Comparison of ENCODE assay signal across 19 cellular contexts in genomic region chr6:117546674-117547073, GRCh38. TPM values are rescaled to one million over a fixed set of nuclear protein-coding genes. Genes with fewer than 3 reads are reported as not detected.
DNase-seq lines count a peak whose midpoint lies in the region; ATAC-seq and TF ChIP-seq lines count a peak whose summit lies in the region.
"Had no signal": no experiment of that assay in that cellular context is flagged by ENCODE, and none has a peak within 500 bp of the region (broad histone marks: within the 10 kb centered on the region; RNA-seq: fewer than 3 reads in every experiment).

No MANE protein-coding gene starts in this region.

- no peaks in the 10 kb centered on the region for H3K9me3 Mint-ChIP-seq in activated naive CD4-positive, alpha-beta T cell treated with anti-CD3 and anti-CD28 coated beads, Interleukin-2, amount 50 U/mL, for 24 hours
- no peaks in the 10 kb centered on the region for H3K9me3 Mint-ChIP-seq in activated naive CD4-positive, alpha-beta T cell treated with anti-CD3 and anti-CD28 coated beads for 36 hours
- no peaks in the 10 kb centered on the region for H3K9me3 Mint-ChIP-seq in endodermal cell
- no peaks in the 10 kb centered on the region for H3K9me3 Mint-ChIP-seq in type B pancreatic cell
- H3K9me3 Mint-ChIP-seq: activated T-cell treated with anti-CD3 and anti-CD28 coated beads, Interleukin-2, amount 50 U/mL, for 4 hours had no signal

- no peaks in the 10 kb centered on the region for H3K36me3 Mint-ChIP-seq in activated naive CD4-positive, alpha-beta T cell treated with anti-CD3 and anti-CD28 coated beads, Interleukin-2, amount 50 U/mL, for 24 hours
- peaks cover 2% of the 10 kb centered on the region for H3K36me3 Mint-ChIP-seq in activated naive CD4-positive, alpha-beta T cell treated with anti-CD3 and anti-CD28 coated beads for 36 hours (ENCODE audit: low read depth)
- H3K36me3 Mint-ChIP-seq in endodermal cell (ENCODE audit: low read depth) (peaks cover 17% of the 10 kb centered on the region), type B pancreatic cell (peaks cover 9% of the 10 kb centered on the region)

- peaks cover 43% of the 10 kb centered on the region for H3K4me1 Mint-ChIP-seq in activated naive CD4-positive, alpha-beta T cell treated with anti-CD3 and anti-CD28 coated beads, Interleukin-2, amount 50 U/mL, for 24 hours
- H3K4me1 Mint-ChIP-seq in activated naive CD4-positive, alpha-beta T cell treated with anti-CD3 and anti-CD28 coated beads for 36 hours (ENCODE audit: low read depth) = peaks cover 37% of the 10 kb centered on the region
- peaks cover 29% of the 10 kb centered on the region for H3K4me1 Mint-ChIP-seq in endodermal cell
- peaks cover 15% of the 10 kb centered on the region for H3K4me1 Mint-ChIP-seq in type B pancreatic cell (ENCODE audit: unreplicated experiment)

- no peaks in the 10 kb centered on the region for H3K4me1 ChIP-seq in endodermal cell (ENCODE audit: control insufficient read depth, insufficient read depth, low read length)
- peaks cover 6 to 11% of the 10 kb centered on the region in 2 donors for H3K4me1 ChIP-seq in left lung
- H3K4me1 ChIP-seq in A673 (ENCODE audit: insufficient read depth, low read length, poor library complexity, severe bottlenecking) = no peaks in the 10 kb centered on the region

- CTCF ChIA-PET in activated naive CD4-positive, alpha-beta T cell treated with anti-CD3 and anti-CD28 coated beads for 36 hours (lab: Charles Lee) = interaction anchor here (1.4 to 1.9 kb wide), 2 partner anchors 16 to 58 kb away, joined by 4 to 6 read pairs; no protein-coding TSS in a partner anchor
- CTCF ChIA-PET in A673 (lab: Charles Lee) = no interaction called here

- H3K4me3 ChIP-seq in endodermal cell (ENCODE audit: low read length) (no peak overlapping the region), left lung (no peak overlapping the region), A673 (ENCODE audit: low read depth, low read length, poor library complexity, severe bottlenecking) (no peak overlapping the region)
- H3K4me3 ChIP-seq: esophagus squamous epithelium, HAP-1, smooth muscle cell had no signal

- no peak for TF ChIP-seq CTCF in endodermal cell (conservative IDR thresholded peaks at IDR 0.05)
- TF ChIP-seq CTCF in type B pancreatic cell (conservative IDR thresholded peaks at IDR 0.05) = no peak
- no peak for TF ChIP-seq CTCF in left lung (IDR thresholded peaks at IDR 0.05)
- TF ChIP-seq CTCF in A673 (conservative IDR thresholded peaks at IDR 0.05; ENCODE audit: low read depth, low read length) = no peak

- intact Hi-C loops in activated naive CD4-positive, alpha-beta T cell treated with anti-CD3 and anti-CD28 coated beads for 36 hours (cut with micrococcal nuclease) = loop anchor here (10.0 kb wide), 1 partner anchor 1292 kb away; the partner anchor contains the start of gene TSPYL4
- intact Hi-C loops in left lung (cut with DNase I) (no loop called here), A673 (cut with micrococcal nuclease; ENCODE audit: unreplicated experiment) (no loop called here)

- 92 to 96% methylated on average over 3 to 5 of the region's 5 CpGs for WGBS in endodermal cell (ENCODE audit: insufficient coverage in 1 of 2, insufficient read length in 1 of 2), 2 experiments

- H3K27ac Mint-ChIP-seq in activated naive CD4-positive, alpha-beta T cell treated with anti-CD3 and anti-CD28 coated beads, Interleukin-2, amount 50 U/mL, for 24 hours = peak overlapping the region; percentile 1
- no peak overlapping the region for H3K27ac Mint-ChIP-seq in activated naive CD4-positive, alpha-beta T cell treated with anti-CD3 and anti-CD28 coated beads for 36 hours
- H3K27ac Mint-ChIP-seq in endodermal cell = peak overlapping the region; percentile 1
- peak overlapping the region; percentile 63 for H3K27ac Mint-ChIP-seq in type B pancreatic cell

- H3K9me3 ChIP-seq in endodermal cell (ENCODE audit: control insufficient read depth, low read length) (no peaks in the 10 kb centered on the region), left lung (no peaks in the 10 kb centered on the region), A673 (ENCODE audit: low read depth, low read length, poor library complexity, severe bottlenecking) (no peaks in the 10 kb centered on the region)
- H3K9me3 ChIP-seq: esophagus squamous epithelium, HAP-1 had no signal

- no peak overlapping the region for H3K9ac ChIP-seq in endodermal cell (ENCODE audit: extremely low read depth, low read length, poor library complexity, severe bottlenecking)

- H3K27me3 Mint-ChIP-seq in activated naive CD4-positive, alpha-beta T cell treated with anti-CD3 and anti-CD28 coated beads, Interleukin-2, amount 50 U/mL, for 24 hours = no peaks in the 10 kb centered on the region
- H3K27me3 Mint-ChIP-seq in activated naive CD4-positive, alpha-beta T cell treated with anti-CD3 and anti-CD28 coated beads for 36 hours (ENCODE audit: low read depth) = peaks cover 6% of the 10 kb centered on the region
- H3K27me3 Mint-ChIP-seq in endodermal cell (ENCODE audit: insufficient read depth) (no peaks in the 10 kb centered on the region), type B pancreatic cell (no peaks in the 10 kb centered on the region)
- H3K27me3 Mint-ChIP-seq: progenitor cell of endocrine pancreas had no signal

- BruUV-seq in A673 (replicated peaks; lab: Mats Ljungman, UMichigan) = no TSS peak

- no peak overlapping the region for H3K27ac ChIP-seq in endodermal cell (ENCODE audit: low read depth, low read length)
- H3K27ac ChIP-seq in left lung = no peak overlapping the region
- H3K27ac ChIP-seq in A673 (ENCODE audit: low read depth, low read length, poor library complexity, severe bottlenecking) = no peak overlapping the region
- H3K27ac ChIP-seq: esophagus squamous epithelium had no signal

- POLR2A ChIA-PET in A673 (lab: Charles Lee; ENCODE audit: low non-redundant PET) = interaction anchor here (0.6 kb wide), 1 partner anchor 48 kb away, joined by 18 read pairs; no protein-coding TSS in a partner anchor

- no peaks in the 10 kb centered on the region for H3K27me3 ChIP-seq in endodermal cell (ENCODE audit: control insufficient read depth, insufficient read depth, low read length, poor library complexity, severe bottlenecking)
- peaks cover 0 to 9% of the 10 kb centered on the region in 2 donors for H3K27me3 ChIP-seq in left lung
- no peaks in the 10 kb centered on the region for H3K27me3 ChIP-seq in A673 (replicated peaks; ENCODE audit: insufficient read depth, low read depth, low read length, poor library complexity)
- H3K27me3 ChIP-seq: esophagus squamous epithelium had no signal

- no peak for ATAC-seq in left lung
- ATAC-seq: activated T-cell treated with anti-CD3 and anti-CD28 coated beads, Interleukin-2, amount 50 U/mL, for 4 hours had no signal

- H3K4me3 Mint-ChIP-seq in activated naive CD4-positive, alpha-beta T cell treated with anti-CD3 and anti-CD28 coated beads, Interleukin-2, amount 50 U/mL, for 24 hours = peak overlapping the region; percentile 13
- no peak overlapping the region for H3K4me3 Mint-ChIP-seq in activated naive CD4-positive, alpha-beta T cell treated with anti-CD3 and anti-CD28 coated beads for 36 hours
- no peak overlapping the region for H3K4me3 Mint-ChIP-seq in endodermal cell
- no peak overlapping the region for H3K4me3 Mint-ChIP-seq in type B pancreatic cell

- DNase-seq in activated naive CD4-positive, alpha-beta T cell treated with anti-CD3 and anti-CD28 coated beads for 36 hours = no peak
- peak; percentile 11 for DNase-seq in NCI-H69 (lab: John Stamatoyannopoulos, UW)
- no peak for DNase-seq in endodermal cell
- DNase-seq in type B pancreatic cell (ENCODE audit: extremely low spot score, unreplicated experiment) = no peak
- no peak for DNase-seq in SHP77 treated with DMSO at 0.1 percent for 48 hours (lab: John Stamatoyannopoulos, UW)
- DNase-seq in left lung = no peak
- DNase-seq in A673 (ENCODE audit: low spot score) = no peak
- DNase-seq: activated CD4-positive, alpha-beta T cell treated with anti-CD3 and anti-CD28 coated beads, Interleukin-2, amount 50 U/mL, for 48 hours; activated T-cell treated with anti-CD3 and anti-CD28 coated beads, Interleukin-2, amount 50 U/mL, for 4 hours; caudate nucleus; esophagus squamous epithelium; GDM1; NCI-H2081 treated with DMSO at 0.1 percent for 48 hours; NCI-H748 treated with DMSO at 0.1 percent for 48 hours; stimulated activated CD4-positive, alpha-beta T cell treated with anti-CD3 and anti-CD28 coated beads, Interleukin-4, amount 100 ng/mL, for 24 hours had no signal

- H3K36me3 ChIP-seq in endodermal cell (ENCODE audit: control insufficient read depth, insufficient read depth, low read length) (peaks cover 30% of the 10 kb centered on the region), left lung (peaks cover 3 to 58% of the 10 kb centered on the region in 2 donors), A673 (ENCODE audit: insufficient read depth, low read length, poor library complexity, severe bottlenecking) (no peaks in the 10 kb centered on the region)

RNA-seq across cellular contexts. Expression of gene GOPC, which starts 55.6 kb away (rescaled TPM):
- 1 to 10 TPM; 7.2 to 7.5 TPM for total RNA-seq in activated naive CD4-positive, alpha-beta T cell treated with anti-CD3 and anti-CD28 coated beads for 36 hours
- total RNA-seq in endodermal cell (10 to 100 TPM; 28.4 to 30.3 TPM), type B pancreatic cell (ENCODE audit: low replicate concordance) (32.8 and 34.5 TPM in 2 replicates), left lung (10 to 100 TPM; 19.1 to 32.1 TPM), A673 (2021) (18.9 and 20.8 TPM in 2 replicates)
- polyA plus RNA-seq in endodermal cell (2013, experiment 1 of 2) = 23.3 TPM
- 22.4 TPM for polyA plus RNA-seq in endodermal cell (2013, experiment 2 of 2)
